ENCODE assay signal across 1 cellular context in the genomic region with DNA sequence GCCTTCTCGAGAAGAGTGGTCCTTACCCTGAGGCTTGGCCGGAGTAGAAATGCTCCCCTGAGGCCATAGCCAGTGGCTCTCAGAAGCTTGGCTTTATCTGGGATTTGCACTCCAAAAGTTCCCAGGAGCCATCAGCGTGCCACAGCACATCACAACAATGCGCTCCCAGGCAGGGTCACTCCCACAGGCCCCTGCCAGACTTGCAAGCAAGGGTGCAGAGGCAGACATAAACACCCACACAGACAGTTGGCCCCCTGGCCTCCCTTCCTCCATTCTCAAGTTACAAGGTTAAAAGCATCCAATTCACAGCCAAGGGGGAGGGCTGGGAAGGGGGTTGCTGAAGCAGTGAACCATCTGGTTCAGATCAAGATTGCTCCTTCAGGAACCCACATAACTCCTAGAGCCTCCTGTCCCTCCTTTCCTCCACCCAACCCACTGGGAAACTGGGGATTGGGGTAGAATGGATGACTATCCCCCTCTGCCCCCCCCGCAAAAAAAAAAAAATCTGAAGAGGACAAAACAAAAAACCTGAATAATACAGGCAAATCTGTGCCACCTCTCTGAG.
A peak's percentile ranks its signal among the peaks of the same experiment; 100 is the strongest.
TF ChIP-seq lines count a peak whose summit lies in the region.

No MANE protein-coding gene starts in this region.

TF ChIP-seq in K562, 482 proteins besides CTCF, POLR2A, EP300 and RAD21 (continued from another document and continues in another):
- TF ChIP-seq, protein P1, sequence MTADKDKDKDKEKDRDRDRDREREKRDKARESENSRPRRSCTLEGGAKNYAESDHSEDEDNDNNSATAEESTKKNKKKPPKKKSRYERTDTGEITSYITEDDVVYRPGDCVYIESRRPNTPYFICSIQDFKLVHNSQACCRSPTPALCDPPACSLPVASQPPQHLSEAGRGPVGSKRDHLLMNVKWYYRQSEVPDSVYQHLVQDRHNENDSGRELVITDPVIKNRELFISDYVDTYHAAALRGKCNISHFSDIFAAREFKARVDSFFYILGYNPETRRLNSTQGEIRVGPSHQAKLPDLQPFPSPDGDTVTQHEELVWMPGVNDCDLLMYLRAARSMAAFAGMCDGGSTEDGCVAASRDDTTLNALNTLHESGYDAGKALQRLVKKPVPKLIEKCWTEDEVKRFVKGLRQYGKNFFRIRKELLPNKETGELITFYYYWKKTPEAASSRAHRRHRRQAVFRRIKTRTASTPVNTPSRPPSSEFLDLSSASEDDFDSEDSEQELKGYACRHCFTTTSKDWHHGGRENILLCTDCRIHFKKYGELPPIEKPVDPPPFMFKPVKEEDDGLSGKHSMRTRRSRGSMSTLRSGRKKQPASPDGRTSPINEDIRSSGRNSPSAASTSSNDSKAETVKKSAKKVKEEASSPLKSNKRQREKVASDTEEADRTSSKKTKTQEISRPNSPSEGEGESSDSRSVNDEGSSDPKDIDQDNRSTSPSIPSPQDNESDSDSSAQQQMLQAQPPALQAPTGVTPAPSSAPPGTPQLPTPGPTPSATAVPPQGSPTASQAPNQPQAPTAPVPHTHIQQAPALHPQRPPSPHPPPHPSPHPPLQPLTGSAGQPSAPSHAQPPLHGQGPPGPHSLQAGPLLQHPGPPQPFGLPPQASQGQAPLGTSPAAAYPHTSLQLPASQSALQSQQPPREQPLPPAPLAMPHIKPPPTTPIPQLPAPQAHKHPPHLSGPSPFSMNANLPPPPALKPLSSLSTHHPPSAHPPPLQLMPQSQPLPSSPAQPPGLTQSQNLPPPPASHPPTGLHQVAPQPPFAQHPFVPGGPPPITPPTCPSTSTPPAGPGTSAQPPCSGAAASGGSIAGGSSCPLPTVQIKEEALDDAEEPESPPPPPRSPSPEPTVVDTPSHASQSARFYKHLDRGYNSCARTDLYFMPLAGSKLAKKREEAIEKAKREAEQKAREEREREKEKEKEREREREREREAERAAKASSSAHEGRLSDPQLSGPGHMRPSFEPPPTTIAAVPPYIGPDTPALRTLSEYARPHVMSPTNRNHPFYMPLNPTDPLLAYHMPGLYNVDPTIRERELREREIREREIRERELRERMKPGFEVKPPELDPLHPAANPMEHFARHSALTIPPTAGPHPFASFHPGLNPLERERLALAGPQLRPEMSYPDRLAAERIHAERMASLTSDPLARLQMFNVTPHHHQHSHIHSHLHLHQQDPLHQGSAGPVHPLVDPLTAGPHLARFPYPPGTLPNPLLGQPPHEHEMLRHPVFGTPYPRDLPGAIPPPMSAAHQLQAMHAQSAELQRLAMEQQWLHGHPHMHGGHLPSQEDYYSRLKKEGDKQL (CRISPR knock-in tag; IDR thresholded peaks at IDR 0.05; ENCODE audit: borderline replicate concordance) = no peak
- TF ChIP-seq USF1 (CRISPR knock-in tag; IDR thresholded peaks at IDR 0.05) (no peak), CEBPZ (IDR thresholded peaks at IDR 0.05; ENCODE audit: borderline replicate concordance, low read depth, low read length) (no peak), HNRNPUL1 (IDR thresholded peaks at IDR 0.05; ENCODE audit: low read length) (no peak), MXD1 (CRISPR knock-in tag; IDR thresholded peaks at IDR 0.05; ENCODE audit: borderline replicate concordance, poor library complexity, severe bottlenecking) (no peak), ZC3H11A (IDR thresholded peaks at IDR 0.05; ENCODE audit: low read depth, low read length) (no peak), ZNF644 (tag; IDR thresholded peaks at IDR 0.05; ENCODE audit: low read depth) (no peak; the same call in 1 of the 2 replicates), CEBPB (tag; IDR thresholded peaks at IDR 0.05) (no peak), ZBTB8A (IDR thresholded peaks at IDR 0.05; ENCODE audit: partially characterized antibody) (no peak), TEAD2 (tag; IDR thresholded peaks at IDR 0.05) (no peak), HOXB6 (CRISPR knock-in tag; IDR thresholded peaks at IDR 0.05; ENCODE audit: borderline replicate concordance) (no peak), PRMT5 (CRISPR knock-in tag; IDR thresholded peaks at IDR 0.05) (no peak), PHB2 (IDR thresholded peaks at IDR 0.05; ENCODE audit: low read depth) (no peak), PYGO2 (tag; IDR thresholded peaks at IDR 0.05) (no peak), ZNF764 (CRISPR knock-in tag; IDR thresholded peaks at IDR 0.05; ENCODE audit: low read depth) (no peak), ERF (CRISPR knock-in tag; IDR thresholded peaks at IDR 0.05) (no peak), ZNF766 (CRISPR knock-in tag; conservative IDR thresholded peaks at IDR 0.05) (peak; percentile 45; the same call in 1 of the 2 replicates), ZNF408 (CRISPR knock-in tag; IDR thresholded peaks at IDR 0.05; ENCODE audit: low read depth) (no peak), MYC (IDR thresholded peaks at IDR 0.05; ENCODE audit: low read depth, low read length) (peak; percentile 75), MYC (CRISPR knock-in tag; IDR thresholded peaks at IDR 0.05; ENCODE audit: borderline replicate concordance, low read depth) (no peak)
- TF ChIP-seq, protein P2, sequence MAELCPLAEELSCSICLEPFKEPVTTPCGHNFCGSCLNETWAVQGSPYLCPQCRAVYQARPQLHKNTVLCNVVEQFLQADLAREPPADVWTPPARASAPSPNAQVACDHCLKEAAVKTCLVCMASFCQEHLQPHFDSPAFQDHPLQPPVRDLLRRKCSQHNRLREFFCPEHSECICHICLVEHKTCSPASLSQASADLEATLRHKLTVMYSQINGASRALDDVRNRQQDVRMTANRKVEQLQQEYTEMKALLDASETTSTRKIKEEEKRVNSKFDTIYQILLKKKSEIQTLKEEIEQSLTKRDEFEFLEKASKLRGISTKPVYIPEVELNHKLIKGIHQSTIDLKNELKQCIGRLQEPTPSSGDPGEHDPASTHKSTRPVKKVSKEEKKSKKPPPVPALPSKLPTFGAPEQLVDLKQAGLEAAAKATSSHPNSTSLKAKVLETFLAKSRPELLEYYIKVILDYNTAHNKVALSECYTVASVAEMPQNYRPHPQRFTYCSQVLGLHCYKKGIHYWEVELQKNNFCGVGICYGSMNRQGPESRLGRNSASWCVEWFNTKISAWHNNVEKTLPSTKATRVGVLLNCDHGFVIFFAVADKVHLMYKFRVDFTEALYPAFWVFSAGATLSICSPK (IDR thresholded peaks at IDR 0.05; ENCODE audit: borderline replicate concordance) = no peak
- TF ChIP-seq, protein P3, sequence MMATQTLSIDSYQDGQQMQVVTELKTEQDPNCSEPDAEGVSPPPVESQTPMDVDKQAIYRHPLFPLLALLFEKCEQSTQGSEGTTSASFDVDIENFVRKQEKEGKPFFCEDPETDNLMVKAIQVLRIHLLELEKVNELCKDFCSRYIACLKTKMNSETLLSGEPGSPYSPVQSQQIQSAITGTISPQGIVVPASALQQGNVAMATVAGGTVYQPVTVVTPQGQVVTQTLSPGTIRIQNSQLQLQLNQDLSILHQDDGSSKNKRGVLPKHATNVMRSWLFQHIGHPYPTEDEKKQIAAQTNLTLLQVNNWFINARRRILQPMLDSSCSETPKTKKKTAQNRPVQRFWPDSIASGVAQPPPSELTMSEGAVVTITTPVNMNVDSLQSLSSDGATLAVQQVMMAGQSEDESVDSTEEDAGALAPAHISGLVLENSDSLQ (IDR thresholded peaks at IDR 0.05) = peak; percentile 19; the same call in 1 of the 2 replicates
- TF ChIP-seq, protein P4, sequence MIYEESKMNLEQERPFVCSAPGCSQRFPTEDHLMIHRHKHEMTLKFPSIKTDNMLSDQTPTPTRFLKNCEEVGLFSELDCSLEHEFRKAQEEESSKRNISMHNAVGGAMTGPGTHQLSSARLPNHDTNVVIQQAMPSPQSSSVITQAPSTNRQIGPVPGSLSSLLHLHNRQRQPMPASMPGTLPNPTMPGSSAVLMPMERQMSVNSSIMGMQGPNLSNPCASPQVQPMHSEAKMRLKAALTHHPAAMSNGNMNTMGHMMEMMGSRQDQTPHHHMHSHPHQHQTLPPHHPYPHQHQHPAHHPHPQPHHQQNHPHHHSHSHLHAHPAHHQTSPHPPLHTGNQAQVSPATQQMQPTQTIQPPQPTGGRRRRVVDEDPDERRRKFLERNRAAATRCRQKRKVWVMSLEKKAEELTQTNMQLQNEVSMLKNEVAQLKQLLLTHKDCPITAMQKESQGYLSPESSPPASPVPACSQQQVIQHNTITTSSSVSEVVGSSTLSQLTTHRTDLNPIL (CRISPR knock-in tag; IDR thresholded peaks at IDR 0.05) = no peak
- TF ChIP-seq, protein P5, sequence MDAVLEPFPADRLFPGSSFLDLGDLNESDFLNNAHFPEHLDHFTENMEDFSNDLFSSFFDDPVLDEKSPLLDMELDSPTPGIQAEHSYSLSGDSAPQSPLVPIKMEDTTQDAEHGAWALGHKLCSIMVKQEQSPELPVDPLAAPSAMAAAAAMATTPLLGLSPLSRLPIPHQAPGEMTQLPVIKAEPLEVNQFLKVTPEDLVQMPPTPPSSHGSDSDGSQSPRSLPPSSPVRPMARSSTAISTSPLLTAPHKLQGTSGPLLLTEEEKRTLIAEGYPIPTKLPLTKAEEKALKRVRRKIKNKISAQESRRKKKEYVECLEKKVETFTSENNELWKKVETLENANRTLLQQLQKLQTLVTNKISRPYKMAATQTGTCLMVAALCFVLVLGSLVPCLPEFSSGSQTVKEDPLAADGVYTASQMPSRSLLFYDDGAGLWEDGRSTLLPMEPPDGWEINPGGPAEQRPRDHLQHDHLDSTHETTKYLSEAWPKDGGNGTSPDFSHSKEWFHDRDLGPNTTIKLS (IDR thresholded peaks at IDR 0.05; ENCODE audit: borderline replicate concordance, low read depth) = no peak
- TF ChIP-seq, protein P6, sequence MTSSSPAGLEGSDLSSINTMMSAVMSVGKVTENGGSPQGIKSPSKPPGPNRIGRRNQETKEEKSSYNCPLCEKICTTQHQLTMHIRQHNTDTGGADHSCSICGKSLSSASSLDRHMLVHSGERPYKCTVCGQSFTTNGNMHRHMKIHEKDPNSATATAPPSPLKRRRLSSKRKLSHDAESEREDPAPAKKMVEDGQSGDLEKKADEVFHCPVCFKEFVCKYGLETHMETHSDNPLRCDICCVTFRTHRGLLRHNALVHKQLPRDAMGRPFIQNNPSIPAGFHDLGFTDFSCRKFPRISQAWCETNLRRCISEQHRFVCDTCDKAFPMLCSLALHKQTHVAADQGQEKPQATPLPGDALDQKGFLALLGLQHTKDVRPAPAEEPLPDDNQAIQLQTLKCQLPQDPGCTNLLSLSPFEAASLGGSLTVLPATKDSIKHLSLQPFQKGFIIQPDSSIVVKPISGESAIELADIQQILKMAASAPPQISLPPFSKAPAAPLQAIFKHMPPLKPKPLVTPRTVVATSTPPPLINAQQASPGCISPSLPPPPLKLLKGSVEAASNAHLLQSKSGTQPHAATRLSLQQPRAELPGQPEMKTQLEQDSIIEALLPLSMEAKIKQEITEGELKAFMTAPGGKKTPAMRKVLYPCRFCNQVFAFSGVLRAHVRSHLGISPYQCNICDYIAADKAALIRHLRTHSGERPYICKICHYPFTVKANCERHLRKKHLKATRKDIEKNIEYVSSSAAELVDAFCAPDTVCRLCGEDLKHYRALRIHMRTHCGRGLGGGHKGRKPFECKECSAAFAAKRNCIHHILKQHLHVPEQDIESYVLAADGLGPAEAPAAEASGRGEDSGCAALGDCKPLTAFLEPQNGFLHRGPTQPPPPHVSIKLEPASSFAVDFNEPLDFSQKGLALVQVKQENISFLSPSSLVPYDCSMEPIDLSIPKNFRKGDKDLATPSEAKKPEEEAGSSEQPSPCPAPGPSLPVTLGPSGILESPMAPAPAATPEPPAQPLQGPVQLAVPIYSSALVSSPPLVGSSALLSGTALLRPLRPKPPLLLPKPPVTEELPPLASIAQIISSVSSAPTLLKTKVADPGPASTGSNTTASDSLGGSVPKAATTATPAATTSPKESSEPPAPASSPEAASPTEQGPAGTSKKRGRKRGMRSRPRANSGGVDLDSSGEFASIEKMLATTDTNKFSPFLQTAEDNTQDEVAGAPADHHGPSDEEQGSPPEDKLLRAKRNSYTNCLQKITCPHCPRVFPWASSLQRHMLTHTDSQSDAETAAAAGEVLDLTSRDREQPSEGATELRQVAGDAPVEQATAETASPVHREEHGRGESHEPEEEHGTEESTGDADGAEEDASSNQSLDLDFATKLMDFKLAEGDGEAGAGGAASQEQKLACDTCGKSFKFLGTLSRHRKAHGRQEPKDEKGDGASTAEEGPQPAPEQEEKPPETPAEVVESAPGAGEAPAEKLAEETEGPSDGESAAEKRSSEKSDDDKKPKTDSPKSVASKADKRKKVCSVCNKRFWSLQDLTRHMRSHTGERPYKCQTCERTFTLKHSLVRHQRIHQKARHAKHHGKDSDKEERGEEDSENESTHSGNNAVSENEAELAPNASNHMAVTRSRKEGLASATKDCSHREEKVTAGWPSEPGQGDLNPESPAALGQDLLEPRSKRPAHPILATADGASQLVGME (CRISPR knock-in tag; IDR thresholded peaks at IDR 0.05) = no peak; the same call in 1 of the 2 replicates
- TF ChIP-seq, protein P7, sequence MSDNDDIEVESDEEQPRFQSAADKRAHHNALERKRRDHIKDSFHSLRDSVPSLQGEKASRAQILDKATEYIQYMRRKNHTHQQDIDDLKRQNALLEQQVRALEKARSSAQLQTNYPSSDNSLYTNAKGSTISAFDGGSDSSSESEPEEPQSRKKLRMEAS (CRISPR knock-in tag; IDR thresholded peaks at IDR 0.05) = no peak; the same call in 1 of the 2 replicates
